8 cellular contexts compared by ENCODE assay signal in genomic region chr6:113855500-113856010, GRCh38. TPM values are rescaled to one million over a fixed set of nuclear protein-coding genes. Genes with fewer than 3 reads are reported as not detected.
DNase-seq lines count a peak whose midpoint lies in the region; ATAC-seq and TF ChIP-seq lines count a peak whose summit lies in the region.

No MANE protein-coding gene starts in this region.

- peak overlapping the region; percentile 54 for H3K9ac ChIP-seq in fibroblast of lung (ENCODE audit: insufficient read depth, low read length)

- TF ChIP-seq CTCF in cardiac muscle cell (IDR thresholded peaks at IDR 0.05; ENCODE audit: low read depth, low read length) (no peak), fibroblast of lung (conservative IDR thresholded peaks at IDR 0.05 in 1 of 2, IDR thresholded peaks at IDR 0.05 in 1 of 2; ENCODE audit: low read depth in 1 of 2, low read length in 2 of 2) (no peak)

- H3K36me3 ChIP-seq in cardiac muscle cell (no peaks in the 10 kb centered on the region), fibroblast of lung (ENCODE audit: control insufficient read depth, insufficient read depth, low read length) (no peaks in the 10 kb centered on the region), neuron (ENCODE audit: insufficient read depth, low read length) (peaks cover 2% of the 10 kb centered on the region)

- H3K4me3 ChIP-seq in cardiac muscle cell (peak overlapping the region; percentile 98), fibroblast of lung (replicated peaks in 1 of 4; ENCODE audit: control extremely low read depth in 1 of 4, insufficient read depth in 1 of 4, low read depth in 3 of 4, low read length in 4 of 4) (peak overlapping the region; percentile 92 to 100 (median 94)), neuron (ENCODE audit: low read length) (peak overlapping the region; percentile 82)

- peak overlapping the region; percentile 78 for H3K4me2 ChIP-seq in fibroblast of lung (ENCODE audit: extremely low read depth, insufficient read depth, low read length)

- peak overlapping the region; percentile 40 for H2AFZ ChIP-seq in fibroblast of lung (ENCODE audit: low read length)
- H2AFZ ChIP-seq in neuron (ENCODE audit: low read depth, low read length): no peak overlapping the region

- intact Hi-C loops in cardiac septum (cut with DNase I): loop anchor here (2.0 to 10.0 kb wide), 6 partner anchors 47 to 1073 kb away; no protein-coding TSS in a partner anchor

- peaks cover 35% of the 10 kb centered on the region for H3K79me2 ChIP-seq in fibroblast of lung (ENCODE audit: control insufficient read depth, insufficient read depth, low read length)

- H4K20me1 ChIP-seq in fibroblast of lung (ENCODE audit: control insufficient read depth, extremely low read depth, insufficient read depth, low read length): no peaks in the 10 kb centered on the region

- H3K27me3 ChIP-seq in cardiac muscle cell (peaks cover 34% of the 10 kb centered on the region), fibroblast of lung (ENCODE audit: control insufficient read depth, insufficient read depth, low read length) (no peaks in the 10 kb centered on the region), neuron (ENCODE audit: insufficient read depth, low read length) (no peaks in the 10 kb centered on the region)

- H3K4me1 ChIP-seq in cardiac muscle cell (ENCODE audit: low read depth): no peaks in the 10 kb centered on the region
- H3K4me1 ChIP-seq in fibroblast of lung (ENCODE audit: control insufficient read depth, extremely low read depth, insufficient read depth, low read length): no peaks in the 10 kb centered on the region
- peaks cover 13% of the 10 kb centered on the region for H3K4me1 ChIP-seq in neuron (ENCODE audit: insufficient read depth, low read length)

- no peak for ATAC-seq in HG03159 (IDR thresholded peaks at IDR 0.05; ENCODE audit: unreplicated experiment)
- ATAC-seq in HG02973 (IDR thresholded peaks at IDR 0.05; ENCODE audit: unreplicated experiment): no peak

- peak overlapping the region; percentile 63 for H3K27ac ChIP-seq in cardiac muscle cell
- H3K27ac ChIP-seq in fibroblast of lung (ENCODE audit: insufficient read depth, low read length): peak overlapping the region; percentile 99

- H3K9me3 ChIP-seq in cardiac muscle cell (ENCODE audit: low read depth): no peaks in the 10 kb centered on the region
- H3K9me3 ChIP-seq in fibroblast of lung (ENCODE audit: control insufficient read depth, insufficient read depth, low read depth, low read length): no peaks in the 10 kb centered on the region
- H3K9me3 ChIP-seq in neuron (ENCODE audit: low read length): no peaks in the 10 kb centered on the region

- DNase-seq in cardiac muscle cell (ENCODE audit: low read depth in 1 of 2, low spot score in 1 of 2) (peak; percentile 50 to 54), cardiac septum (ENCODE audit: low spot score) (no peak), SK-N-DZ (ENCODE audit: low spot score) (peak; percentile 69), fibroblast of lung (ENCODE audit: low read depth in 2 of 2) (peak; percentile 58), NCI-H1694 (lab: John Stamatoyannopoulos, UW) (no peak)

RNA-seq across cellular contexts. Expression of gene MARCKS, which starts 1.6 kb away (rescaled TPM):
- total RNA-seq in cardiac muscle cell (224 and 275 TPM in 2 replicates), cardiac septum (19.3 TPM), fibroblast of lung (81.7 and 103 TPM in 2 replicates)
- polyA plus RNA-seq in cardiac muscle cell (193 and 195 TPM in 2 replicates), fibroblast of lung (115 and 121 TPM in 2 replicates)
- polyA plus RNA-seq in SK-N-DZ (2014; cell fraction: cytosol; rRNA removed): 152 and 168 TPM in 2 replicates
- 82.5 and 86.7 TPM in 2 replicates for polyA plus RNA-seq in SK-N-DZ (2014; cell fraction: nucleus; rRNA removed)
- polyA plus RNA-seq in fibroblast of lung (2012): 112 and 129 TPM in 2 replicates
- 6.3 and 8.8 TPM in 2 replicates for polyA minus RNA-seq in fibroblast of lung (ENCODE audit: low replicate concordance)

Comparison
In these comparisons a context has a peak if more than half of its experiments do, and no peak if none do; other contexts are left out.
1. DNase-seq: peak in cardiac muscle cell (2 of 2), SK-N-DZ (single experiment) and fibroblast of lung (2 of 2); none in cardiac septum (single experiment) and NCI-H1694 (single experiment).
2. Peak in every context shown above with its lines, with median percentiles within 50 percentile points of each other: H3K4me3 ChIP-seq.